Comparison of ENCODE assay signal across 1 cellular context in genomic region chr20:64149809-64150560, GRCh38.
TF ChIP-seq lines count a peak whose summit lies in the region.

No MANE protein-coding gene starts in this region.

TF ChIP-seq in IMR-90, 13 proteins besides CTCF, POLR2A, EP300 and RAD21 (continued from another document):
- no peak for TF ChIP-seq ELK1 (IDR thresholded peaks at IDR 0.05; ENCODE audit: borderline replicate concordance, low read depth, low read length)
- TF ChIP-seq BHLHE40 (IDR thresholded peaks at IDR 0.05; ENCODE audit: low read depth, low read length): no peak
- no peak for TF ChIP-seq CEBPB (IDR thresholded peaks at IDR 0.05; ENCODE audit: low read depth, low read length)
- TF ChIP-seq SMC3 (IDR thresholded peaks at IDR 0.05; ENCODE audit: low read depth, low read length): no peak
- no peak for TF ChIP-seq RFX5 (IDR thresholded peaks at IDR 0.05; ENCODE audit: low read depth, low read length)
- no peak for TF ChIP-seq RCOR1 (IDR thresholded peaks at IDR 0.05; ENCODE audit: insufficient replicate concordance, low read length)
- TF ChIP-seq MXI1 (IDR thresholded peaks at IDR 0.05; ENCODE audit: borderline replicate concordance, low read depth, low read length): no peak
